In the genomic region with DNA sequence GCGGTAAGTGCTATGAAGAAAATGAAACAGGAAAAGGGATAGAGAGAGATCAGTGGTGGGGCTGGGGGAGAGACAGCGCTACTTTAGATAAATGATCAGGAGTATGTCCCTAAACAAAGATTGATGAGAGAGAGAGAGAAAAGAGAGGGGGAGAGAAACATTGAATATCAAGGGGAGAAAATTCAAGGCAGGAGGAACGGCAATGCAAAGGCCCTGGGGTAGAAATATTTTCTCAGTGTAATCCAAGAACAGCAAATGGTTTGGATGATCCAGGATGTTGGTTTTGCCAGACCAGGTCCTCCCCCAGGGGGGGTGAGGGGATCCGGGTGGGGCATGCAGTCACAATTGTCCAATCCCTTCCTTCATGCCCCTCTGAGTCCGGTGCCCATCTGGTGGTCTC, we compare ENCODE assay signal across 7 cellular contexts. TPM values are rescaled to one million over a fixed set of nuclear protein-coding genes. Genes with fewer than 3 reads are reported as not detected.
"Had no signal": no experiment of that assay in that cellular context is flagged by ENCODE, and none has a peak within 500 bp of the region (broad histone marks: within the 10 kb centered on the region; RNA-seq: fewer than 3 reads in every experiment).

No MANE protein-coding gene starts in this region.

- H3K9me3 Mint-ChIP-seq: GM23338, IgD-negative memory B cell had no signal

- H3K4me1 ChIP-seq: HAP-1 had no signal

- DNase-seq: H7 had no signal

- FAIRE-seq: HepG2 had no signal

- H3K4me2 ChIP-seq: GM23338 had no signal

- H3K4me3 ChIP-seq: GM23338, HAP-1 had no signal

- H3K36me3 ChIP-seq: HAP-1 had no signal

- H3K4me1 Mint-ChIP-seq: IgD-negative memory B cell had no signal

- H3K27ac ChIP-seq: HL-60 had no signal

- H3K27ac Mint-ChIP-seq: GM23338 had no signal

- H3K9me3 ChIP-seq: HAP-1 had no signal

- H2AFZ ChIP-seq: GM23338 had no signal

- H3K4me3 Mint-ChIP-seq: GM23338, IgD-negative memory B cell had no signal

RNA-seq across cellular contexts. Expression of gene TMEM132E, which starts 43.5 kb away (rescaled TPM):
- total RNA-seq: HepG2, HT1080 had no signal
- polyA plus RNA-seq: HepG2 had no signal
